Comparison of ENCODE assay signal across 1 cellular context in genomic region chr11:43810929-43811596, GRCh38.
TF ChIP-seq lines count a peak whose summit lies in the region.

No MANE protein-coding gene starts in this region.

TF ChIP-seq in A549, 52 proteins besides CTCF, POLR2A, EP300 and RAD21 (continued from another document):
- TF ChIP-seq HOXB13 (CRISPR knock-in tag; IDR thresholded peaks at IDR 0.05; ENCODE audit: low read depth), result no peak
- no peak for TF ChIP-seq SMC3 (IDR thresholded peaks at IDR 0.05)
- TF ChIP-seq RARB (CRISPR knock-in tag; IDR thresholded peaks at IDR 0.05), result no peak
- TF ChIP-seq PBX3 (IDR thresholded peaks at IDR 0.05), result no peak
- no peak for TF ChIP-seq NR3C1 (IDR thresholded peaks at IDR 0.05)
- TF ChIP-seq EHF (CRISPR knock-in tag; IDR thresholded peaks at IDR 0.05), result no peak
